Comparison of ENCODE assay signal across 1 cellular context in the genomic region with DNA sequence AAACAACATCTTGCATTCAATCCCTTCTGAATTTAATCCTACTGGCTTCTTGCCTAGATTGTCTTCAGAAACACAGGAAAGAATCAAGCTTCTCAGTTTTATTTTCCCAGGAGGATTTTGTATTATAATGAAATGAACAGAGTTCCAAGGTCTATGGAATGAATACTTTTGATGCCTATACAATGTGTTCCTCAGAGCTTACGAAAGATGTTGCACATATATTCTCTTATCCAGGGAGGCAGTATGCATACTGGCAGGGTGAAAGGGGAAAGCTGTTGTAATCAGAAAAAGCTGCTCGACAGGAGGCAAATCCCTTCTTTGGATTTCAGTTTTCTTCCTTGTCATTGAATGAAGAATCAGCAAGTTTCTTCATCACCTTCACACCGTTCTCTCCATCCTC.
TF ChIP-seq lines count a peak whose summit lies in the region.

No MANE protein-coding gene starts in this region.

TF ChIP-seq in H1, 55 proteins besides CTCF, POLR2A, EP300 and RAD21:
- no peak for TF ChIP-seq NANOG (IDR thresholded peaks at IDR 0.05; ENCODE audit: insufficient read depth, low read depth, low read length, poor library complexity, severe bottlenecking)
- TF ChIP-seq EZH2 (IDR thresholded peaks at IDR 0.05; ENCODE audit: low read depth, low read length, severe bottlenecking): no peak
- no peak for TF ChIP-seq TEAD4 (IDR thresholded peaks at IDR 0.05; ENCODE audit: low read depth, low read length)
- no peak for TF ChIP-seq CBX5 (IDR thresholded peaks at IDR 0.05; ENCODE audit: low read depth, low read length)
